1 cellular context compared by ENCODE assay signal in the genomic region with DNA sequence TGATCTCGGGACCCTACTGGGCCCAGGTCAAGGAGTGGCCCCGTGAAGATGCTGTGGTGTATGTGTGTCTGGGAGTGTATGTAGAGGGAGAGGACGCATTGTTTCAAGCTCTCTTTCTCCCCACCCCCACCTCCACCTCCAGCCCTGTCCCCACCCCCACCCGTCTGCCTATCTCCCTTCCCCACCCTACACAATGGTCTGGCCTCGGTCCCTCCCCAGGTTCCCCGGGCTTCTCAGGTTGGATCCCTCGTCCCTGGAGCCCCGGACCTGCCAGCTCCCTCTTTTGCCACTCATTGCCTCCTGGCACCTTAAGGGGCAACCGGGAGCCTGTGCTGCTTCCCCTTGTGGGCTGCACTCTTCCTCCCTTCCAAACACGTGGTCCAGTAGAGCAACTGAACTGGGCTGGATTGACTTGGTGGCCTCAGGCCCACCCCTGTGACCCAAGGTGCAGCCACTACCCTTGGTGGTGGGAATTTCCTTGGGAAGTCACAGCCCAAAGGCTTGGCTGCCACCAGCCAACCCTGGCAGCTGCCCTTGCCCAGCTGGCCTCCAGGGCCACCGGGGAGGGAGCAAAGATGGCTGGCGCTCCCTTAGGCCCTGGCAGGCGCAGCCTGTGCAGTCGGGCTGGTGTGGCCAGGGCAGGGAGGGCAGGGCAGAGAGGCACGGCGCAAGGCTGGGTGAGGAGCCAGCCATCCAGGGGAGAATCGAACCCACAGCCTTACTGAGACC.
TF ChIP-seq lines count a peak whose summit lies in the region.

No MANE protein-coding gene starts in this region.

TF ChIP-seq in WTC11, 78 proteins besides CTCF, POLR2A, EP300 and RAD21 (continued from another document):
- TF ChIP-seq ZNF138 (CRISPR knock-in tag; conservative IDR thresholded peaks at IDR 0.05) = 0 out of 2 replicates have a peak, but pooled peaks have one; percentile 15
- TF ChIP-seq, protein P1, sequence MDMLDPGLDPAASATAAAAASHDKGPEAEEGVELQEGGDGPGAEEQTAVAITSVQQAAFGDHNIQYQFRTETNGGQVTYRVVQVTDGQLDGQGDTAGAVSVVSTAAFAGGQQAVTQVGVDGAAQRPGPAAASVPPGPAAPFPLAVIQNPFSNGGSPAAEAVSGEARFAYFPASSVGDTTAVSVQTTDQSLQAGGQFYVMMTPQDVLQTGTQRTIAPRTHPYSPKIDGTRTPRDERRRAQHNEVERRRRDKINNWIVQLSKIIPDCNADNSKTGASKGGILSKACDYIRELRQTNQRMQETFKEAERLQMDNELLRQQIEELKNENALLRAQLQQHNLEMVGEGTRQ (CRISPR knock-in tag; IDR thresholded peaks at IDR 0.05) = peak; percentile 53; the same call in 1 of the 2 replicates
- TF ChIP-seq ZNF416 (CRISPR knock-in tag; IDR thresholded peaks at IDR 0.05) = no peak
- TF ChIP-seq E2F5 (CRISPR knock-in tag; IDR thresholded peaks at IDR 0.05) = no peak
- no peak for TF ChIP-seq ZNF263 (CRISPR knock-in tag; IDR thresholded peaks at IDR 0.05; ENCODE audit: low read depth)
- TF ChIP-seq, protein P2, sequence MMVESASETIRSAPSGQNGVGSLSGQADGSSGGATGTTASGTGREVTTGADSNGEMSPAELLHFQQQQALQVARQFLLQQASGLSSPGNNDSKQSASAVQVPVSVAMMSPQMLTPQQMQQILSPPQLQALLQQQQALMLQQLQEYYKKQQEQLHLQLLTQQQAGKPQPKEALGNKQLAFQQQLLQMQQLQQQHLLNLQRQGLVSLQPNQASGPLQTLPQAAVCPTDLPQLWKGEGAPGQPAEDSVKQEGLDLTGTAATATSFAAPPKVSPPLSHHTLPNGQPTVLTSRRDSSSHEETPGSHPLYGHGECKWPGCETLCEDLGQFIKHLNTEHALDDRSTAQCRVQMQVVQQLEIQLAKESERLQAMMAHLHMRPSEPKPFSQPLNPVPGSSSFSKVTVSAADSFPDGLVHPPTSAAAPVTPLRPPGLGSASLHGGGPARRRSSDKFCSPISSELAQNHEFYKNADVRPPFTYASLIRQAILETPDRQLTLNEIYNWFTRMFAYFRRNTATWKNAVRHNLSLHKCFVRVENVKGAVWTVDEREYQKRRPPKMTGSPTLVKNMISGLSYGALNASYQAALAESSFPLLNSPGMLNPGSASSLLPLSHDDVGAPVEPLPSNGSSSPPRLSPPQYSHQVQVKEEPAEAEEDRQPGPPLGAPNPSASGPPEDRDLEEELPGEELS (CRISPR knock-in tag; IDR thresholded peaks at IDR 0.05) = peak; percentile 42; the same call in 1 of the 2 replicates
- TF ChIP-seq NR1H2 (CRISPR knock-in tag; IDR thresholded peaks at IDR 0.05) = no peak
- TF ChIP-seq NR3C1 (CRISPR knock-in tag; conservative IDR thresholded peaks at IDR 0.05; ENCODE audit: low read depth) = no peak
- TF ChIP-seq NR2C2 (CRISPR knock-in tag; IDR thresholded peaks at IDR 0.05) = no peak
- TF ChIP-seq, protein P3, sequence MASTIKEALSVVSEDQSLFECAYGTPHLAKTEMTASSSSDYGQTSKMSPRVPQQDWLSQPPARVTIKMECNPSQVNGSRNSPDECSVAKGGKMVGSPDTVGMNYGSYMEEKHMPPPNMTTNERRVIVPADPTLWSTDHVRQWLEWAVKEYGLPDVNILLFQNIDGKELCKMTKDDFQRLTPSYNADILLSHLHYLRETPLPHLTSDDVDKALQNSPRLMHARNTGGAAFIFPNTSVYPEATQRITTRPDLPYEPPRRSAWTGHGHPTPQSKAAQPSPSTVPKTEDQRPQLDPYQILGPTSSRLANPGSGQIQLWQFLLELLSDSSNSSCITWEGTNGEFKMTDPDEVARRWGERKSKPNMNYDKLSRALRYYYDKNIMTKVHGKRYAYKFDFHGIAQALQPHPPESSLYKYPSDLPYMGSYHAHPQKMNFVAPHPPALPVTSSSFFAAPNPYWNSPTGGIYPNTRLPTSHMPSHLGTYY (CRISPR knock-in tag; IDR thresholded peaks at IDR 0.05) = no peak
- TF ChIP-seq TP53 (CRISPR knock-in tag; IDR thresholded peaks at IDR 0.05) = no peak
- TF ChIP-seq ZNF671 (CRISPR knock-in tag; IDR thresholded peaks at IDR 0.05) = 0 out of 2 replicates have a peak, but pooled peaks have one; percentile 16
- TF ChIP-seq, protein P4, sequence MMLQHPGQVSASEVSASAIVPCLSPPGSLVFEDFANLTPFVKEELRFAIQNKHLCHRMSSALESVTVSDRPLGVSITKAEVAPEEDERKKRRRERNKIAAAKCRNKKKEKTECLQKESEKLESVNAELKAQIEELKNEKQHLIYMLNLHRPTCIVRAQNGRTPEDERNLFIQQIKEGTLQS (CRISPR knock-in tag; conservative IDR thresholded peaks at IDR 0.05) = no peak
- no peak for TF ChIP-seq STAT6 (CRISPR knock-in tag; conservative IDR thresholded peaks at IDR 0.05; ENCODE audit: low read depth)
- TF ChIP-seq FOXK1 (CRISPR knock-in tag; IDR thresholded peaks at IDR 0.05) = peak; percentile 22; the same call in 1 of the 2 replicates
- TF ChIP-seq TEAD1 (CRISPR knock-in tag; IDR thresholded peaks at IDR 0.05) = 0 out of 2 replicates have a peak, but pooled peaks have one; percentile 21
- TF ChIP-seq MYBL2 (CRISPR knock-in tag; IDR thresholded peaks at IDR 0.05) = no peak
- 0 out of 2 replicates have a peak, but pooled peaks have one; percentile 35 for TF ChIP-seq ESRRA (CRISPR knock-in tag; IDR thresholded peaks at IDR 0.05; ENCODE audit: borderline replicate concordance)
- no peak for TF ChIP-seq ZBTB43 (CRISPR knock-in tag; IDR thresholded peaks at IDR 0.05)
- TF ChIP-seq FOXP1 (CRISPR knock-in tag; IDR thresholded peaks at IDR 0.05; ENCODE audit: borderline replicate concordance) = peak; percentile 72; the same call in 1 of the 2 replicates
- TF ChIP-seq GRHL2 (CRISPR knock-in tag; IDR thresholded peaks at IDR 0.05; ENCODE audit: insufficient replicate concordance, severe bottlenecking) = no peak
